37 cellular contexts compared by ENCODE assay signal in the genomic region with DNA sequence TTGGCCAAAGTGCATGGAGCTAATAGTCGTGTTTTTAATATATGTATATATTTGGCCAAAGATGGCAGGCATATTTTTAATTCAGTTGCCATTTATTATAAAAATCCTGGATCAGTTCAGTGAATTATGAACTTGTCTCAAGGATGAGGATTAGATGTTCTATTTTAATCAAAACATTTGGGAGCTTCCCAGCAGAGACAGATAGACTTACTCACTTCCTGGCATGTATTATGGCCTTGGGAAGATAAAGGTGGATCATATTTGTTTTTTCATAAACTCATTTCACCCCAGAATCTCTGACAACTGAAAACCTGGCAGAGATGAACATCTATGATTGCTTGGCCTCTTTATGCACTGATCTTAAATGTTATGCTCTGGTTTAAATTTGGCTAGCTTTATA.
"Had no signal": no experiment of that assay in that cellular context is flagged by ENCODE, and none has a peak within 500 bp of the region (broad histone marks: within the 10 kb centered on the region; RNA-seq: fewer than 3 reads in every experiment).

No MANE protein-coding gene starts in this region.

- H3K4me2 ChIP-seq: PC-9 had no signal

- H3K36me3 Mint-ChIP-seq: activated CD8-positive, alpha-beta memory T cell treated with anti-CD3 and anti-CD28 coated beads, Interleukin-2, amount 10 ng/mL, durations not matched to agents 7 days and 5 days; activated naive CD4-positive, alpha-beta T cell treated with anti-CD3 and anti-CD28 coated beads, Interleukin-2, amount 50 U/mL, for 24 hours; activated naive CD8-positive, alpha-beta T cell treated with anti-CD3 and anti-CD28 coated beads, Interleukin-2, amount 10 ng/mL, durations not matched to agents 7 days and 5 days had no signal

- H3K27ac Mint-ChIP-seq: activated B cell treated with CpG ODN at 0.5 μM for 24 hours; activated CD4-positive, alpha-beta memory T cell treated with anti-CD3 and anti-CD28 coated beads, Interleukin-2, amount 10 ng/mL, durations not matched to agents 7 days and 5 days; activated CD8-positive, alpha-beta memory T cell treated with anti-CD3 and anti-CD28 coated beads, Interleukin-2, amount 10 ng/mL, durations not matched to agents 7 days and 5 days; activated naive CD4-positive, alpha-beta T cell treated with anti-CD3 and anti-CD28 coated beads, Interleukin-2, amount 50 U/mL, for 24 hours; activated naive CD8-positive, alpha-beta T cell treated with anti-CD3 and anti-CD28 coated beads, Interleukin-2, amount 10 ng/mL, durations not matched to agents 7 days and 5 days; activated T-cell treated with anti-CD3 and anti-CD28 coated beads, Interleukin-2, amount 50 U/mL, for 72 hours; activated T-helper 17 cell treated with anti-CD3 and anti-CD28 coated beads, Interleukin-2, amount 50 U/mL, for 72 hours had no signal

- H3K9me3 Mint-ChIP-seq: activated B cell treated with CpG ODN at 0.5 μM for 24 hours; activated CD4-positive, alpha-beta memory T cell treated with anti-CD3 and anti-CD28 coated beads, Interleukin-2, amount 10 ng/mL, durations not matched to agents 7 days and 5 days; activated naive CD4-positive, alpha-beta T cell treated with anti-CD3 and anti-CD28 coated beads, Interleukin-2, amount 50 U/mL, for 24 hours; activated naive CD8-positive, alpha-beta T cell treated with anti-CD3 and anti-CD28 coated beads, Interleukin-2, amount 10 ng/mL, durations not matched to agents 7 days and 5 days; activated T-cell treated with anti-CD3 and anti-CD28 coated beads, Interleukin-2, amount 50 U/mL, for 72 hours; activated T-helper 17 cell treated with anti-CD3 and anti-CD28 coated beads, Interleukin-2, amount 50 U/mL, for 72 hours; brain had no signal

- H3K4me3 ChIP-seq: MG63, PC-9, SJSA1 had no signal

- H3K27me3 Mint-ChIP-seq: activated naive CD8-positive, alpha-beta T cell treated with anti-CD3 and anti-CD28 coated beads, Interleukin-2, amount 10 ng/mL, durations not matched to agents 7 days and 5 days; brain had no signal

- ATAC-seq: activated CD8-positive, alpha-beta memory T cell treated with anti-CD3 and anti-CD28 coated beads, Interleukin-2, amount 10 ng/mL, durations not matched to agents 7 days and 5 days; activated T-cell treated with anti-CD3 and anti-CD28 coated beads, Interleukin-2, amount 50 U/mL, for 72 hours; activated T-helper 17 cell treated with anti-CD3 and anti-CD28 coated beads, Interleukin-2, amount 50 U/mL, for 72 hours had no signal

- H3K4me1 Mint-ChIP-seq: activated B cell treated with CpG ODN at 0.5 μM for 24 hours; activated CD4-positive, alpha-beta memory T cell treated with anti-CD3 and anti-CD28 coated beads, Interleukin-2, amount 10 ng/mL, durations not matched to agents 7 days and 5 days; activated CD8-positive, alpha-beta memory T cell treated with anti-CD3 and anti-CD28 coated beads, Interleukin-2, amount 10 ng/mL, durations not matched to agents 7 days and 5 days; activated naive CD4-positive, alpha-beta T cell treated with anti-CD3 and anti-CD28 coated beads, Interleukin-2, amount 50 U/mL, for 24 hours; activated naive CD8-positive, alpha-beta T cell treated with anti-CD3 and anti-CD28 coated beads, Interleukin-2, amount 10 ng/mL, durations not matched to agents 7 days and 5 days; activated T-helper 17 cell treated with anti-CD3 and anti-CD28 coated beads, Interleukin-2, amount 50 U/mL, for 72 hours had no signal

- H3K9me3 ChIP-seq: MG63, SJSA1 had no signal

- H2AFZ ChIP-seq: PC-9 had no signal

- H3K27ac ChIP-seq: PC-9, SJSA1, VCaP had no signal

- H3K4me3 Mint-ChIP-seq: activated B cell treated with CpG ODN at 0.5 μM for 24 hours; activated CD4-positive, alpha-beta memory T cell treated with anti-CD3 and anti-CD28 coated beads, Interleukin-2, amount 10 ng/mL, durations not matched to agents 7 days and 5 days; activated CD8-positive, alpha-beta memory T cell treated with anti-CD3 and anti-CD28 coated beads, Interleukin-2, amount 10 ng/mL, durations not matched to agents 7 days and 5 days; activated naive CD4-positive, alpha-beta T cell treated with anti-CD3 and anti-CD28 coated beads, Interleukin-2, amount 50 U/mL, for 24 hours; activated naive CD8-positive, alpha-beta T cell treated with anti-CD3 and anti-CD28 coated beads, Interleukin-2, amount 10 ng/mL, durations not matched to agents 7 days and 5 days; activated T-cell treated with anti-CD3 and anti-CD28 coated beads, Interleukin-2, amount 50 U/mL, for 72 hours; activated T-helper 17 cell treated with anti-CD3 and anti-CD28 coated beads, Interleukin-2, amount 50 U/mL, for 72 hours; brain had no signal

- H3K36me3 ChIP-seq: MG63, SJSA1 had no signal

- H3K27me3 ChIP-seq: MG63, SJSA1 had no signal

- DNase-seq: activated B cell treated with CpG ODN at 0.5 μM for 24 hours; activated CD4-positive, alpha-beta memory T cell treated with anti-CD3 and anti-CD28 coated beads, Interleukin-2, amount 10 ng/mL, durations not matched to agents 7 days and 5 days; activated CD4-positive, alpha-beta T cell treated with anti-CD3 and anti-CD28 coated beads for 4 hours; activated CD4-positive, CD25-positive, alpha-beta regulatory T cell treated with anti-CD3 and anti-CD28 coated beads, Interleukin-2, amount 50 U/mL, for 72 hours; activated CD8-positive, alpha-beta memory T cell treated with anti-CD3 and anti-CD28 coated beads for 24 hours; activated CD8-positive, alpha-beta memory T cell treated with anti-CD3 and anti-CD28 coated beads, Interleukin-2, amount 10 ng/mL, durations not matched to agents 7 days and 5 days; activated CD8-positive, alpha-beta memory T cell treated with anti-CD3 and anti-CD28 coated beads, Interleukin-2, amount 50 U/mL, for 48 hours; activated effector memory CD4-positive, alpha-beta T cell treated with anti-CD3 and anti-CD28 coated beads, Interleukin-2, amount 50 U/mL, for 16 hours; activated naive CD4-positive, alpha-beta T cell treated with Interleukin-2 at 50 U/mL for 16 hours; activated naive CD8-positive, alpha-beta T cell treated with anti-CD3 and anti-CD28 coated beads, Interleukin-2, amount 10 ng/mL, durations not matched to agents 7 days and 5 days; activated T-cell treated with anti-CD3 and anti-CD28 coated beads, Interleukin-2, amount 50 U/mL, for 1 hour; activated T-cell treated with anti-CD3 and anti-CD28 coated beads, Interleukin-2, amount 50 U/mL, for 72 hours; anterior cingulate cortex; caudate nucleus; cerebellar nuclear complex; Karpas-422; KBM-7; MG63; NCI-H1048; NCI-H1105 treated with DMSO at 0.1 percent for 48 hours; NCI-H1436; NCI-H1694; NCI-H1930; NCI-H2081 treated with DMSO at 0.1 percent for 48 hours; NCI-H345; NCI-H524 treated with DMSO at 0.1 percent for 48 hours; PC-9; SHP77; SW 1271; T-helper 1 cell; T-helper 2 cell; T-helper 9 cell had no signal
